Comparison of ENCODE assay signal across 19 cellular contexts in the genomic region with DNA sequence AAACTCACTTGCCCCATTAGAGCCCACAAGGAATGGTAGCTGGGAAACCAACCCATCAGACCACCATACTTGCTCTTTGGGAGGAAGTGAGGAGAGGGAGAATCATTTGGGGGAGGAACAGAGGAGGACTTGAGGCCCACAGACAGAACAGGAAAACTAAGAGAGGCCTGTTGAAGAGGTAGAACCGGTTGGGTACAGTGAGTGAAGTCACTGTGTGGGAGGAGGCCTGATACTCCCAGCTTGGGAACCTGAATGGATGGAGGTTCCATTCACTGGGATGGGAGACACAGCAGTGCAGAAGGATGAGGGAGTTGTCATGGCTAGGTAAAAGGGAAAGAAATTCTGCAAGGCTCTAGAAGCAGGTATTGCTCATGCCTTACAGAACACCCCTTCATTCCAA.
DNase-seq lines count a peak whose midpoint lies in the region; ATAC-seq, FAIRE-seq and TF ChIP-seq lines count a peak whose summit lies in the region.
"Had no signal": no experiment of that assay in that cellular context is flagged by ENCODE, and none has a peak within 500 bp of the region (broad histone marks: within the 10 kb centered on the region; RNA-seq: fewer than 3 reads in every experiment).

No MANE protein-coding gene starts in this region.

- no peak overlapping the region for H3K4me2 ChIP-seq in mammary epithelial cell (ENCODE audit: insufficient read depth, low read depth, low read length)

- H3K79me2 ChIP-seq in mammary epithelial cell (ENCODE audit: insufficient read depth, low read length): no peaks in the 10 kb centered on the region

- no peaks in the 10 kb centered on the region for H3K9me3 Mint-ChIP-seq in CD8-positive, alpha-beta T cell

- no peak for TF ChIP-seq POLR2A in breast epithelium (IDR thresholded peaks at IDR 0.05)

- no peak overlapping the region for H3K27ac ChIP-seq in mammary epithelial cell (ENCODE audit: insufficient read depth, low read depth, low read length)
- no peak overlapping the region for H3K27ac ChIP-seq in breast epithelium
- no peak overlapping the region for H3K27ac ChIP-seq in CD8-positive, alpha-beta T cell (ENCODE audit: low read depth, low read length)
- H3K27ac ChIP-seq: BLaER1 treated with 17β-estradiol and CSF1 and Interleukin-3, amounts not matched to agents 10 nM and 100 nM; SK-N-MC had no signal

- H2AFZ ChIP-seq in mammary epithelial cell (ENCODE audit: low read depth, low read length): no peak overlapping the region

- H3K27ac Mint-ChIP-seq in CD8-positive, alpha-beta T cell: no peak overlapping the region

- dilution Hi-C loops in mammary epithelial cell (cut with HindIII; ENCODE audit: low sequenced_read_pairs): loop anchor here (5.0 kb wide), 2 partner anchors 40 to 175 kb away; no protein-coding TSS in a partner anchor

- CTCF ChIA-PET in mammary epithelial cell (lab: Charles Lee; ENCODE audit: low non-redundant PET): no interaction called here
- CTCF ChIA-PET in CD8-positive, alpha-beta T cell (lab: Charles Lee): interaction anchor here (1.2 to 2.2 kb wide), 2 partner anchors 9 to 181 kb away, joined by 4 to 6 read pairs; no protein-coding TSS in a partner anchor

- no peaks in the 10 kb centered on the region for H3K36me3 Mint-ChIP-seq in CD8-positive, alpha-beta T cell

- H3K4me1 Mint-ChIP-seq in CD8-positive, alpha-beta T cell (ENCODE audit: low read depth): peaks cover 1% of the 10 kb centered on the region

- no peaks in the 10 kb centered on the region for H3K27me3 Mint-ChIP-seq in CD8-positive, alpha-beta T cell (ENCODE audit: low read depth)

- no peak overlapping the region for H3K4me3 Mint-ChIP-seq in CD8-positive, alpha-beta T cell

- in situ Hi-C loops in mammary epithelial cell (cut with MboI; ENCODE audit: low sequenced_read_pairs in 2 of 2): no loop called here

- H3K9ac ChIP-seq in mammary epithelial cell (ENCODE audit: insufficient read depth, low read length): no peak overlapping the region
- H3K9ac ChIP-seq: BLaER1 treated with 17β-estradiol and CSF1 and Interleukin-3, amounts not matched to agents 10 nM and 100 nM had no signal

- H4K20me1 ChIP-seq in mammary epithelial cell (ENCODE audit: insufficient read depth, low read length): no peaks in the 10 kb centered on the region
- H4K20me1 ChIP-seq: BLaER1 treated with 17β-estradiol and CSF1 and Interleukin-3, amounts not matched to agents 10 nM and 100 nM had no signal

- DNase-seq in mammary epithelial cell: peak; percentile 38
- DNase-seq in breast epithelium (ENCODE audit: low spot score in 2 of 2): no peak
- peak; percentile 80 for DNase-seq in bronchial epithelial cell (ENCODE audit: low read depth)
- DNase-seq in mucosa of descending colon: no peak
- no peak for DNase-seq in stimulated activated CD4-positive, alpha-beta T cell treated with anti-CD3 and anti-CD28 coated beads, Interleukin-2, amount 100 ng/mL, for 48 hours
- DNase-seq in CD8-positive, alpha-beta T cell: no peak
- no peak for DNase-seq in NCI-H526 (lab: John Stamatoyannopoulos, UW)
- DNase-seq: DMS 273 treated with DMSO at 0.1 percent for 48 hours, H7, NCI-H1417 treated with DMSO at 0.1 percent for 48 hours, NCI-H1930, NCI-H2171, NCI-H446, NCI-H774, Right ventricle myocardium superior had no signal

- H3K27me3 ChIP-seq in mammary epithelial cell (ENCODE audit: insufficient read depth, low read length) (no peaks in the 10 kb centered on the region), breast epithelium (no peaks in the 10 kb centered on the region), bronchial epithelial cell (ENCODE audit: control insufficient read depth, insufficient read depth, low read length) (no peaks in the 10 kb centered on the region)
- no peaks in the 10 kb centered on the region for H3K27me3 ChIP-seq in CD8-positive, alpha-beta T cell (ENCODE audit: insufficient read depth, low read length)
- H3K27me3 ChIP-seq: BLaER1 treated with 17β-estradiol and CSF1 and Interleukin-3, amounts not matched to agents 10 nM and 100 nM had no signal

- intact Hi-C loops in mammary epithelial cell (cut with micrococcal nuclease): no loop called here
- intact Hi-C loops in breast epithelium (cut with DNase I; ENCODE audit: low total_unique reads): no loop called here
- intact Hi-C loops in mucosa of descending colon (cut with DNase I, micrococcal nuclease): no loop called here
- intact Hi-C loops in CD8-positive, alpha-beta T cell (cut with DNase I, micrococcal nuclease): no loop called here

- H3K36me3 ChIP-seq in mammary epithelial cell (ENCODE audit: insufficient read depth, low read length) (no peaks in the 10 kb centered on the region), breast epithelium (no peaks in the 10 kb centered on the region), bronchial epithelial cell (ENCODE audit: control insufficient read depth, insufficient read depth, low read length) (no peaks in the 10 kb centered on the region), mucosa of descending colon (ENCODE audit: low read depth) (no peaks in the 10 kb centered on the region)
- H3K36me3 ChIP-seq in CD8-positive, alpha-beta T cell (ENCODE audit: insufficient read depth, low read length): no peaks in the 10 kb centered on the region
- H3K36me3 ChIP-seq: BLaER1 treated with 17β-estradiol and CSF1 and Interleukin-3, amounts not matched to agents 10 nM and 100 nM had no signal

- ATAC-seq in mucosa of descending colon (peak; percentile 10), HG03565 (IDR thresholded peaks at IDR 0.05; ENCODE audit: unreplicated experiment) (no peak)
- ATAC-seq in CD8-positive, alpha-beta T cell: no peak
- ATAC-seq: Panc1 had no signal

- no peaks in the 10 kb centered on the region for H3K9me3 ChIP-seq in mammary epithelial cell (replicated peaks; ENCODE audit: insufficient read depth, low read length)
- H3K9me3 ChIP-seq in breast epithelium: no peaks in the 10 kb centered on the region
- no peaks in the 10 kb centered on the region for H3K9me3 ChIP-seq in mucosa of descending colon
- no peaks in the 10 kb centered on the region for H3K9me3 ChIP-seq in CD8-positive, alpha-beta T cell (ENCODE audit: low read length)
- H3K9me3 ChIP-seq: BLaER1 treated with 17β-estradiol and CSF1 and Interleukin-3, amounts not matched to agents 10 nM and 100 nM had no signal

- POLR2A ChIA-PET in CD8-positive, alpha-beta T cell (lab: Charles Lee): interaction anchor here (0.6 to 1.0 kb wide), 3 partner anchors 8 to 62 kb away, joined by 3 read pairs; no protein-coding TSS in a partner anchor

- no peak for FAIRE-seq in bronchial epithelial cell (lab: Jason Lieb, UNC)

- BruUV-seq in mammary epithelial cell (replicated peaks; lab: Mats Ljungman, UMichigan): no TSS peak

- H3K4me1 ChIP-seq in mammary epithelial cell (ENCODE audit: insufficient read depth, low read length): no peaks in the 10 kb centered on the region
- no peaks in the 10 kb centered on the region for H3K4me1 ChIP-seq in breast epithelium
- no peaks in the 10 kb centered on the region for H3K4me1 ChIP-seq in mucosa of descending colon (ENCODE audit: low read depth)
- no peaks in the 10 kb centered on the region for H3K4me1 ChIP-seq in CD8-positive, alpha-beta T cell (ENCODE audit: insufficient read depth, low read length)

- no peak overlapping the region for H3K4me3 ChIP-seq in mammary epithelial cell (replicated peaks in 1 of 3; ENCODE audit: insufficient read depth in 1 of 3, low read depth in 2 of 3, low read length in 3 of 3)
- H3K4me3 ChIP-seq in breast epithelium: no peak overlapping the region
- no peak overlapping the region for H3K4me3 ChIP-seq in bronchial epithelial cell (ENCODE audit: low read depth, low read length)
- H3K4me3 ChIP-seq in mucosa of descending colon: no peak overlapping the region
- no peak overlapping the region for H3K4me3 ChIP-seq in CD8-positive, alpha-beta T cell (ENCODE audit: low read depth, low read length)
- H3K4me3 ChIP-seq: BLaER1 treated with 17β-estradiol and CSF1 and Interleukin-3, amounts not matched to agents 10 nM and 100 nM; SK-N-MC had no signal

- no CpG with 5 or more reads among the region's 1 CpG for WGBS in mammary epithelial cell (ENCODE audit: low coverage, missing lambda C conversion rate)

- no peak for TF ChIP-seq CTCF in mammary epithelial cell (conservative IDR thresholded peaks at IDR 0.05 in 1 of 2, IDR thresholded peaks at IDR 0.05 in 1 of 2; ENCODE audit: extremely low read depth in 1 of 2, insufficient read depth in 1 of 2, low read depth in 1 of 2, low read length in 2 of 2)
- no peak for TF ChIP-seq CTCF in breast epithelium (IDR thresholded peaks at IDR 0.05)
- TF ChIP-seq CTCF in bronchial epithelial cell (IDR thresholded peaks at IDR 0.05; ENCODE audit: insufficient read depth, low read length, severe bottlenecking): no peak
- no peak for TF ChIP-seq CTCF in mucosa of descending colon (IDR thresholded peaks at IDR 0.05)
- TF ChIP-seq CTCF in CD8-positive, alpha-beta T cell (IDR thresholded peaks at IDR 0.05): no peak

Comparison
In these comparisons a context has a peak if more than half of its experiments do, and no peak if none do; other contexts are left out.
1. DNase-seq: peak in mammary epithelial cell (single experiment) and bronchial epithelial cell (single experiment); none in breast epithelium (0 of 2), mucosa of descending colon (0 of 3), stimulated activated CD4-positive, alpha-beta T cell treated with anti-CD3 and anti-CD28 coated beads, Interleukin-2, amount 100 ng/mL, for 48 hours (0 of 2), CD8-positive, alpha-beta T cell (0 of 7) and NCI-H526 (0 of 2).